Comparison of ENCODE assay signal across 8 cellular contexts in genomic region chr20:35771689-35772562, GRCh38. TPM values are rescaled to one million over a fixed set of nuclear protein-coding genes. Genes with fewer than 3 reads are reported as not detected.
DNase-seq lines count a peak whose midpoint lies in the region; ATAC-seq, FAIRE-seq and TF ChIP-seq lines count a peak whose summit lies in the region.

PHF20 (plus strand) TSS chr20:35772015; CDS start chr20:35801523, 29,508 bp downstream.

- H3K79me2 ChIP-seq in OCI-LY7 (ENCODE audit: insufficient read depth, low read depth, low read length) (peaks cover 44% of the 10 kb centered on the region), endothelial cell of umbilical vein (ENCODE audit: control insufficient read depth, insufficient read depth, low read length) (peaks cover 45% of the 10 kb centered on the region)

- H2AK5ac ChIP-seq in IMR-90 (ENCODE audit: low read depth, low read length) = peak within 1 kb of the TSS; percentile 76

- peak; percentile 89 for FAIRE-seq in endothelial cell of umbilical vein (lab: Jason Lieb, UNC)

- H3K4me3 ChIP-seq in IMR-90 (ENCODE audit: insufficient read depth, low read depth, low read length) (peak within 1 kb of the TSS; percentile 94), OCI-LY7 (ENCODE audit: low read depth, low read length, poor library complexity, severe bottlenecking) (peak within 1 kb of the TSS; percentile 93), endothelial cell of umbilical vein (replicated peaks in 1 of 3; ENCODE audit: insufficient read depth in 1 of 3, low read depth in 1 of 3, low read length in 3 of 3) (peak within 1 kb of the TSS; percentile 70 to 83 (median 76))

- TF ChIP-seq POLR2A in IMR-90 (IDR thresholded peaks at IDR 0.05; ENCODE audit: low read depth, low read length) = peak; percentile 84
- TF ChIP-seq POLR2A in endothelial cell of umbilical vein (IDR thresholded peaks at IDR 0.05; ENCODE audit: low read depth, low read length) = peak; percentile 80

- in situ Hi-C loops in IMR-90 (cut with MboI; ENCODE audit: low sequenced_read_pairs) = loop anchor here (25.0 kb wide), 1 partner anchor 365 kb away; no protein-coding TSS in a partner anchor

- H2AK9ac ChIP-seq in IMR-90 (replicated peaks; ENCODE audit: low read depth, low read length, poor library complexity) = peak within 1 kb of the TSS; percentile 87

- peak within 1 kb of the TSS; percentile 24; the same call in 1 of the 2 replicates for H2BK20ac ChIP-seq in IMR-90 (ENCODE audit: low read depth, low read length)

- peak within 1 kb of the TSS; percentile 58; the same call in 1 of the 2 replicates for H2BK120ac ChIP-seq in IMR-90 (ENCODE audit: low read depth, low read length)

- H3K27ac ChIP-seq in IMR-90 (ENCODE audit: insufficient read depth, low read length) (peak within 1 kb of the TSS; percentile 79), OCI-LY7 (ENCODE audit: low read depth, low read length, poor library complexity, severe bottlenecking) (peak within 1 kb of the TSS; percentile 24), endothelial cell of umbilical vein (ENCODE audit: insufficient read depth, low read depth, low read length) (peak within 1 kb of the TSS; percentile 87)

- peak within 1 kb of the TSS; percentile 80 for H3K23ac ChIP-seq in IMR-90 (ENCODE audit: low read depth, low read length)

- H3K9me3 ChIP-seq in IMR-90 (ENCODE audit: control insufficient read depth, insufficient read depth, low read length) = no peaks in the 10 kb centered on the region
- no peaks in the 10 kb centered on the region for H3K9me3 ChIP-seq in OCI-LY7 (ENCODE audit: low read length)
- H3K9me3 ChIP-seq in endothelial cell of umbilical vein (replicated peaks; ENCODE audit: control insufficient read depth, insufficient read depth, low read length) = no peaks in the 10 kb centered on the region

- H3K4me1 ChIP-seq in IMR-90 (ENCODE audit: control insufficient read depth, insufficient read depth, low read length) (peaks cover 21% of the 10 kb centered on the region), OCI-LY7 (ENCODE audit: insufficient read depth, low read length, poor library complexity, severe bottlenecking) (peaks cover 58% of the 10 kb centered on the region), endothelial cell of umbilical vein (ENCODE audit: control insufficient read depth, extremely low read depth, insufficient read depth, low read length) (peaks cover 42% of the 10 kb centered on the region)

- peak within 1 kb of the TSS; percentile 89 for H3K18ac ChIP-seq in IMR-90 (ENCODE audit: low read depth, low read length)

- no peaks in the 10 kb centered on the region for H3K9me2 ChIP-seq in OCI-LY7 (ENCODE audit: insufficient read depth, low read length)

- peaks cover 19% of the 10 kb centered on the region for H3K9me1 ChIP-seq in IMR-90 (ENCODE audit: insufficient read depth, low read length)
- no peaks in the 10 kb centered on the region for H3K9me1 ChIP-seq in endothelial cell of umbilical vein (replicated peaks; ENCODE audit: control insufficient read depth, extremely low read depth, insufficient read depth, low read length)

- ATAC-seq in GM21528 (IDR thresholded peaks at IDR 0.05; ENCODE audit: low FRiP score, unreplicated experiment) (peak; percentile 75), IMR-90 (ENCODE audit: low read depth) (peak; percentile 93)

- TF ChIP-seq CTCF in IMR-90 (conservative IDR thresholded peaks at IDR 0.05; ENCODE audit: low read depth, low read length) (no peak), OCI-LY7 (conservative IDR thresholded peaks at IDR 0.05; ENCODE audit: low read length) (no peak), endothelial cell of umbilical vein (IDR thresholded peaks at IDR 0.05; ENCODE audit: extremely low read depth in 1 of 2, insufficient read depth in 1 of 2, low read depth in 1 of 2, low read length in 2 of 2) (no peak)

- peak within 1 kb of the TSS; percentile 89 for H3K56ac ChIP-seq in IMR-90 (ENCODE audit: extremely low read depth, insufficient read depth, low read length)

- no peak for TF ChIP-seq RAD21 in IMR-90 (IDR thresholded peaks at IDR 0.05; ENCODE audit: low read length)

- peak within 1 kb of the TSS; percentile 79 for H3K14ac ChIP-seq in IMR-90 (replicated peaks; ENCODE audit: low read depth, low read length)

- H3K9ac ChIP-seq in IMR-90 (ENCODE audit: low read depth, low read length) (peak within 1 kb of the TSS; percentile 88), endothelial cell of umbilical vein (replicated peaks; ENCODE audit: extremely low read depth, insufficient read depth, low read length) (peak within 1 kb of the TSS; percentile 86)

- H2AFZ ChIP-seq in IMR-90 (replicated peaks; ENCODE audit: low read length, poor library complexity) = peak within 1 kb of the TSS; percentile 92
- H2AFZ ChIP-seq in OCI-LY7 (ENCODE audit: low read length) = peak within 1 kb of the TSS; percentile 92
- peak within 1 kb of the TSS; percentile 90 for H2AFZ ChIP-seq in endothelial cell of umbilical vein (ENCODE audit: low read depth, low read length)

- no TSS peak for BruUV-seq in IMR-90 (replicated peaks; lab: Mats Ljungman, UMichigan)
- no TSS peak for BruUV-seq in OCI-LY7 (replicated peaks; lab: Mats Ljungman, UMichigan)
- BruUV-seq in endothelial cell of umbilical vein (replicated peaks; lab: Mats Ljungman, UMichigan) = no TSS peak

- peak within 1 kb of the TSS; percentile 75 for H2BK5ac ChIP-seq in IMR-90 (ENCODE audit: low read depth, low read length, poor library complexity, severe bottlenecking)

- peak within 1 kb of the TSS; percentile 74; the same call in 2 of the 3 replicates for H2BK15ac ChIP-seq in IMR-90 (ENCODE audit: low read depth, low read length)

- H4K20me1 ChIP-seq in IMR-90 (ENCODE audit: insufficient read depth, low read length) (peaks cover 13% of the 10 kb centered on the region; the same call in 1 of the 2 replicates), OCI-LY7 (ENCODE audit: insufficient read depth, low read length) (peaks cover 20% of the 10 kb centered on the region; the same call in 1 of the 2 replicates), endothelial cell of umbilical vein (replicated peaks; ENCODE audit: control insufficient read depth, extremely low read depth, insufficient read depth, low read length) (no peaks in the 10 kb centered on the region)

- DNase-seq in DMS 273 treated with DMSO at 0.1 percent for 48 hours (lab: John Stamatoyannopoulos, UW) (peak; percentile 59), IMR-90 (peak; percentile 96), OCI-LY7 (ENCODE audit: low spot score) (peak; percentile 96), activated T-cell treated with anti-CD3 and anti-CD28 coated beads for 1 hour (ENCODE audit: low read depth) (peak; percentile 100), endothelial cell of umbilical vein (ENCODE audit: low read depth, low spot score) (peak; percentile 96), middle frontal gyrus (ENCODE audit: extremely low spot score, low spot score) (peak; percentile 86)
- peak; percentile 99 to 100 for DNase-seq in stimulated activated CD8-positive, alpha-beta memory T cell treated with anti-CD3 and anti-CD28 coated beads, Interleukin-2, amount 100 ng/mL, for 1 hour (ENCODE audit: low read depth in 2 of 2)

- no peaks in the 10 kb centered on the region for H3K27me3 ChIP-seq in IMR-90 (ENCODE audit: control insufficient read depth, insufficient read depth, low read length)
- no peaks in the 10 kb centered on the region for H3K27me3 ChIP-seq in endothelial cell of umbilical vein (ENCODE audit: control insufficient read depth in 2 of 2, insufficient read depth in 2 of 2, low read length in 2 of 2)

- CTCF ChIA-PET in IMR-90 (lab: Yijun Ruan, JAX) (no interaction called here), OCI-LY7 (lab: Charles Lee; ENCODE audit: unreplicated experiment) (interaction anchor here (1.5 kb wide), 1 partner anchor 32 kb away, joined by 5 read pairs; no protein-coding TSS in a partner anchor), endothelial cell of umbilical vein (lab: Charles Lee) (interaction anchor here (0.8 to 3.0 kb wide), 5 partner anchors 28 to 182 kb away, joined by 3 to 16 read pairs (median 3); partner anchors contain the start of genes RBM39 and SCAND1)

- dilution Hi-C loops in IMR-90 (cut with HindIII; ENCODE audit: low sequenced_read_pairs, unreplicated experiment) = no loop called here
- dilution Hi-C loops in endothelial cell of umbilical vein (cut with MboI; ENCODE audit: extremely low pct_ligation_motif_present, low sequenced_read_pairs) = no loop called here

- WGBS in IMR-90 (ENCODE audit: extremely low coverage in 2 of 2, insufficient read length in 1 of 2), 2 experiments = 3% methylated on average over 63 of the region's 87 CpGs; no CpG with 5 or more reads in 1 of the 2 experiments

- H4K8ac ChIP-seq in IMR-90 (ENCODE audit: low read depth in 2 of 2, low read length in 2 of 2) = peak within 1 kb of the TSS; percentile 81 to 91

- peak within 1 kb of the TSS; percentile 80 for H3K4ac ChIP-seq in IMR-90 (ENCODE audit: low read depth, low read length)

- POLR2A ChIA-PET in IMR-90 (lab: Charles Lee; ENCODE audit: unreplicated experiment) (interaction anchor here (0.5 kb wide), 1 partner anchor 8 kb away, joined by 5 read pairs; no protein-coding TSS in a partner anchor), OCI-LY7 (lab: Charles Lee) (interaction anchor here (0.5 to 3.5 kb wide), 14 partner anchors 12 to 1149 kb away, joined by 3 to 33 read pairs (median 4); partner anchors contain the start of genes RBM39 and SCAND1), endothelial cell of umbilical vein (lab: Charles Lee) (interaction anchor here (0.8 to 2.5 kb wide), 4 partner anchors 8 to 182 kb away, joined by 3 to 26 read pairs (median 3); partner anchors contain the start of genes RBM39 and SCAND1)

- peak within 1 kb of the TSS; percentile 79 for H4K5ac ChIP-seq in IMR-90 (ENCODE audit: low read depth, low read length)

- H4K91ac ChIP-seq in IMR-90 (ENCODE audit: insufficient read depth, low read depth, low read length) = peak within 1 kb of the TSS; percentile 79

- peaks cover 39 to 52% of the 10 kb centered on the region in 2 experiments for H3K79me1 ChIP-seq in IMR-90 (ENCODE audit: low read depth in 1 of 2, low read length in 2 of 2)

- peaks cover 2% of the 10 kb centered on the region; the same call in 1 of the 2 replicates for H3K36me3 ChIP-seq in IMR-90 (ENCODE audit: control insufficient read depth, insufficient read depth, low read length)
- peaks cover 18% of the 10 kb centered on the region for H3K36me3 ChIP-seq in OCI-LY7 (ENCODE audit: insufficient read depth, low read length)
- H3K36me3 ChIP-seq in endothelial cell of umbilical vein (ENCODE audit: control insufficient read depth in 2 of 2, extremely low read depth in 1 of 2, insufficient read depth in 2 of 2, low read length in 2 of 2) = peaks cover 0 to 2% of the 10 kb centered on the region in 2 experiments

- intact Hi-C loops in IMR-90 (cut with micrococcal nuclease) (loop anchor here (1.0 kb wide), 1 partner anchor 112 kb away; no protein-coding TSS in a partner anchor), OCI-LY7 (cut with micrococcal nuclease; ENCODE audit: unreplicated experiment) (loop anchor here (1.0 kb wide), 1 partner anchor 30 kb away; the partner anchor contains the start of gene RBM39), endothelial cell of umbilical vein (cut with micrococcal nuclease) (loop anchor here (5.0 kb wide), 1 partner anchor 40 kb away; no protein-coding TSS in a partner anchor)

- H3K4me2 ChIP-seq in IMR-90 (ENCODE audit: low read depth, low read length) (peak within 1 kb of the TSS; percentile 93), OCI-LY7 (ENCODE audit: low read length) (peak within 1 kb of the TSS; percentile 100), endothelial cell of umbilical vein (ENCODE audit: insufficient read depth, low read length) (peak within 1 kb of the TSS; percentile 95)

RNA-seq across cellular contexts. Expression of gene PHF20, which starts in this region (rescaled TPM):
- total RNA-seq in IMR-90 (2012; rRNA removed) (22.0 and 30.3 TPM in 2 replicates), OCI-LY7 (2022) (47.8 and 51.4 TPM in 2 replicates), endothelial cell of umbilical vein (45.8 and 46.3 TPM in 2 replicates)
- polyA plus RNA-seq in IMR-90 (2012; rRNA removed) (22.5 and 23.6 TPM in 2 replicates), endothelial cell of umbilical vein (16.0 and 25.0 TPM in 2 replicates)
- 19.8 and 29.5 TPM in 2 replicates for polyA plus RNA-seq in IMR-90 (2012; cell fraction: cytosol; rRNA removed)
- 13.4 and 14.4 TPM in 2 replicates for polyA plus RNA-seq in IMR-90 (2012; cell fraction: nucleus; rRNA removed; ENCODE audit: low replicate concordance)
- total RNA-seq in OCI-LY7 (2014; rRNA removed; shearing (Covaris generic)) = 37.9 and 43.6 TPM in 2 replicates
- polyA plus RNA-seq in endothelial cell of umbilical vein (2011; cell fraction: cytosol; rRNA removed) = 23.8 and 25.1 TPM in 2 replicates
- 21.1 and 22.2 TPM in 2 replicates for polyA plus RNA-seq in endothelial cell of umbilical vein (2011; cell fraction: nucleus; rRNA removed)
- 43.9 and 49.0 TPM in 2 replicates for polyA plus RNA-seq in endothelial cell of umbilical vein (2012)
- polyA minus RNA-seq in endothelial cell of umbilical vein = 30.4 and 61.0 TPM in 2 replicates
- polyA minus RNA-seq in endothelial cell of umbilical vein (2011; cell fraction: cytosol; rRNA and poly(A)+ RNA removed) = 37.3 TPM
- 46.1 and 46.8 TPM in 2 replicates for polyA minus RNA-seq in endothelial cell of umbilical vein (2011; cell fraction: nucleus; rRNA and poly(A)+ RNA removed)

Comparison
In these comparisons a context has a peak if more than half of its experiments do, and no peak if none do; other contexts are left out.
1. Peak in every context shown above with its lines: DNase-seq, ATAC-seq, H3K4me3 ChIP-seq and H3K27ac ChIP-seq.
2. H3K27ac ChIP-seq: peak in every context shown above with its lines; median percentile 87 in endothelial cell of umbilical vein; 79 in IMR-90; 24 in OCI-LY7.